12 cellular contexts compared by ENCODE assay signal in the genomic region with DNA sequence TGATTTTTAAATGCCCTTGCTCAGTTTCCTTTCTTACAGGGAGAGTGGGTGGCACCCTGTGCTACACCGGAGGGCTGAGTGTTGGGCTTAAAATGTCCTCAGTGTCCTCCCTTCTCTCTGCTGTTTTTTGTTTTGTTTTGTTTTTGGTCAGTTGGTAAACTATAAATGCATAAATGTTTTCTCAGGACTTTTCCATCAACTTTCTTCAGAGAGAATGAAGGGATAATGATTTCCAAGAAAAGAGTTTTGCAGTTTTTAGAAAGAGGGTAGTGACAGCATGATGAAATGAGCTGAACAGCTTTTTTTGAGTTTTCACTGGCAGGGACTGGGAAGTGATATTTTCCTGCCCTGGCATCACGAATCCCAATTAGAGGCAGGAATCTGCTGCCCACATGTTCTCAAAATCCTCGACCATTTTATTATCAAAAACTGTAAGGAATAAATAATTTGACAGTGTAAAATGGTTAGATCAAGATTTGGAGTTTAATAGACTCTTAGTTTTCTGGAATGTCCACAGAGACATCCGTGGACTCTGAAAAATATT. TPM values are rescaled to one million over a fixed set of nuclear protein-coding genes. Genes with fewer than 3 reads are reported as not detected.
"Had no signal": no experiment of that assay in that cellular context is flagged by ENCODE, and none has a peak within 500 bp of the region (broad histone marks: within the 10 kb centered on the region; RNA-seq: fewer than 3 reads in every experiment).

No MANE protein-coding gene starts in this region.

- H3K4me3 ChIP-seq: ascending aorta, mucosa of descending colon, sigmoid colon, tibial nerve had no signal

- ATAC-seq: activated naive CD8-positive, alpha-beta T cell treated with anti-CD3 and anti-CD28 coated beads, Interleukin-2, amount 50 U/mL, for 24 hours; mucosa of descending colon; naive thymus-derived CD8-positive, alpha-beta T cell; stimulated activated memory B cell treated with anti-CD40 and anti-IgM and Interleukin-4, amounts not matched to agents 10 μg/mL and 1 μg/mL and 100 μg/mL, for 72 hours had no signal

- H3K36me3 ChIP-seq: sigmoid colon had no signal

- H3K27me3 ChIP-seq: ascending aorta, sigmoid colon, tibial nerve had no signal

- FAIRE-seq: islet of Langerhans had no signal

- DNase-seq: activated CD4-positive, alpha-beta T cell treated with anti-CD3 and anti-CD28 coated beads, Interleukin-2, amount 10 ng/mL, durations not matched to agents 7 days and 5 days; activated naive CD4-positive, alpha-beta T cell; activated naive CD8-positive, alpha-beta T cell treated with anti-CD3 and anti-CD28 coated beads, Interleukin-2, amount 50 U/mL, for 24 hours; mucosa of descending colon; naive thymus-derived CD8-positive, alpha-beta T cell; occipital lobe; sigmoid colon; stimulated activated CD4-positive, alpha-beta T cell treated with anti-CD3 and anti-CD28 coated beads, Interleukin-2, amount 100 ng/mL, for 48 hours had no signal

- H3K9me3 ChIP-seq: ascending aorta, mucosa of descending colon, sigmoid colon, tibial nerve had no signal

RNA-seq across cellular contexts. Expression of a gene that starts 15.2 kb away (rescaled TPM):
- total RNA-seq: activated CD4-positive, alpha-beta T cell treated with anti-CD3 and anti-CD28 coated beads, Interleukin-2, amount 10 ng/mL, durations not matched to agents 7 days and 5 days had no signal
- polyA plus RNA-seq: naive thymus-derived CD8-positive, alpha-beta T cell had no signal
